In the genomic region with DNA sequence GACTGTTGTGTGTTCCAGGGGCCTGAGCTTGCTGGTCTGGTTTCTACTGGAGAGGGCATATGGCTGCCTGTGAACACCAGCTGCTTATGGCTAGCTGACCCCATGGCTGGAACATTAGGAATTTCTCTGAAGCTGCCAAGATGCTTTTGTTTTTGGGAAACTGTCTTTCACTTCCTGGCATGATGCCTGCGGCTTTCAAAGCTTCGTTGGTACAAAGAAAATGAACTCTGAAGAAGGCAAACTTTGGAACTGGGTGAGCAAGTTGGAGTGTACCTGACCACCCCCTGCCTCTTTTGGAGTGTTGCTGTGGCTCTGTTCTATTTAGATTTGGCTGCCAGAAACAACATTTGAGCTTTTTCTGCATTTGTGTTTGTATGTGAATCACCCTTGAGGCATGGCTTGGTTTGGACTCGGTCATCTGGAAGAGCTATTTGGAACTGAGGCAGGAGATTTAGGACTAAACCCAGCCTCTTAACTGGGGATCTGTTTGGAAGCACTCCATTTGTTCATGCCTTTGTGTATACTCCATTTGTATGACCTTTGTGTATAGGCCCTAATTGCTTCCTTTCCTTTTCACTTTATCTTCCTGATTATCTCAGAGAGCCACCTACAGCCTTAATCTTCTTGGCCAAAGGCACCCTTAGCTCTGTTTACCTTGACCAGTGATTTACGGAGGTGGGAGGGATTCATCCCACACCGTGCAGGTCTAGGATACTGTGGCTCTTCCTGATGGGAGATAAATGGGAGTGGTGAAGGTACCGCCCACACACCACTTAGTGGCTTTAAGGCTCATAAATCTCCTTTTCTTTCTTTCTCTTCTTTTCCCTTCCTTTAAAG, we compare ENCODE assay signal across 12 cellular contexts. TPM values are rescaled to one million over a fixed set of nuclear protein-coding genes. Genes with fewer than 3 reads are reported as not detected.
A peak's percentile ranks its signal among the peaks of the same experiment; 100 is the strongest.
DNase-seq lines count a peak whose midpoint lies in the region; ATAC-seq, FAIRE-seq and TF ChIP-seq lines count a peak whose summit lies in the region.
"Had no signal": no experiment of that assay in that cellular context is flagged by ENCODE, and none has a peak within 500 bp of the region (broad histone marks: within the 10 kb centered on the region; RNA-seq: fewer than 3 reads in every experiment).

No MANE protein-coding gene starts in this region.

- no peak overlapping the region for H3K4me3 ChIP-seq in WERI-Rb-1 (ENCODE audit: low read depth, low read length)
- no peak overlapping the region for H3K4me3 ChIP-seq in hepatocyte
- no peak overlapping the region for H3K4me3 ChIP-seq in stomach

- peaks cover 21% of the 10 kb centered on the region for H3K4me1 ChIP-seq in hepatocyte (ENCODE audit: insufficient read depth)
- peaks cover 17 to 23% (median 20%) of the 10 kb centered on the region in 4 donors for H3K4me1 ChIP-seq in stomach

- peak overlapping the region; percentile 16 for H2AFZ ChIP-seq in hepatocyte

- no peaks in the 10 kb centered on the region for H3K9me2 ChIP-seq in hepatocyte (replicated peaks; ENCODE audit: insufficient read depth)

- TF ChIP-seq CTCF in WERI-Rb-1 (IDR thresholded peaks at IDR 0.05; ENCODE audit: low read depth, low read length) = no peak
- TF ChIP-seq CTCF in hepatocyte (IDR thresholded peaks at IDR 0.05; ENCODE audit: poor library complexity) = no peak
- TF ChIP-seq CTCF in stomach (IDR thresholded peaks at IDR 0.05) = no peak
- TF ChIP-seq CTCF in D721Med (IDR thresholded peaks at IDR 0.05; ENCODE audit: insufficient read depth, missing control alignments) = no peak

- H3K27ac ChIP-seq in WERI-Rb-1 (0 out of 2 replicates have a peak overlapping the region, but pooled peaks have one; percentile 21), hepatocyte (peak overlapping the region; percentile 54), stomach (peak overlapping the region; percentile 23 to 69 (median 61))

- 21% methylated on average over 6 of the region's 6 CpGs for WGBS in hepatocyte (ENCODE audit: low lambda C conversion rate, missing lambda C conversion rate)
- 23 to 36% (median 28%) methylated on average over 6 of the region's 6 CpGs for WGBS in stomach, 5 donors

- H3K36me3 ChIP-seq in WERI-Rb-1 (no peaks in the 10 kb centered on the region), hepatocyte (replicated peaks; ENCODE audit: insufficient read depth, low read depth) (no peaks in the 10 kb centered on the region), stomach (no peaks in the 10 kb centered on the region)

- H3K9me3 ChIP-seq in WERI-Rb-1 (ENCODE audit: severe bottlenecking) (no peaks in the 10 kb centered on the region), hepatocyte (ENCODE audit: low read depth) (no peaks in the 10 kb centered on the region), stomach (no peaks in the 10 kb centered on the region)

- no peak for TF ChIP-seq EP300 in stomach (IDR thresholded peaks at IDR 0.05)

- TF ChIP-seq POLR2A in stomach (IDR thresholded peaks at IDR 0.05) = no peak

- intact Hi-C loops in stomach (cut with DNase I; ENCODE audit: low total_unique reads) = no loop called here

- no peaks in the 10 kb centered on the region for H4K20me1 ChIP-seq in hepatocyte (ENCODE audit: insufficient read depth, poor library complexity, severe bottlenecking)

- ATAC-seq in left lobe of liver (no peak), GM21825 (IDR thresholded peaks at IDR 0.05; ENCODE audit: unreplicated experiment) (no peak), HG02798 (IDR thresholded peaks at IDR 0.05; ENCODE audit: poor library complexity, unreplicated experiment) (no peak)
- ATAC-seq: activated CD8-positive, alpha-beta memory T cell treated with anti-CD3 and anti-CD28 coated beads, Interleukin-2, amount 10 ng/mL, durations not matched to agents 7 days and 5 days had no signal

- peak; percentile 80 for DNase-seq in GM04503 (ENCODE audit: low read depth)
- peak; percentile 70 for DNase-seq in WERI-Rb-1
- peak; percentile 34 for DNase-seq in hepatocyte (ENCODE audit: low spot score)
- no peak for DNase-seq in stomach
- DNase-seq in left lobe of liver (ENCODE audit: low spot score) = no peak
- DNase-seq in D721Med (ENCODE audit: insufficient read length, low spot score) = no peak
- DNase-seq: activated CD8-positive, alpha-beta memory T cell treated with anti-CD3 and anti-CD28 coated beads, Interleukin-2, amount 10 ng/mL, durations not matched to agents 7 days and 5 days; NCI-H524 treated with DMSO at 0.1 percent for 48 hours had no signal

- no peak for FAIRE-seq in D721Med (lab: Jason Lieb, UNC)
- FAIRE-seq: endothelial cell of umbilical vein had no signal

- no peaks in the 10 kb centered on the region for H3K79me2 ChIP-seq in hepatocyte

- H3K27me3 ChIP-seq in WERI-Rb-1 (ENCODE audit: insufficient read depth, low read depth, severe bottlenecking) (no peaks in the 10 kb centered on the region), hepatocyte (no peaks in the 10 kb centered on the region), stomach (no peaks in the 10 kb centered on the region)

- peak overlapping the region; percentile 63 for H3K4me2 ChIP-seq in hepatocyte

RNA-seq across cellular contexts. Expression of a gene that starts 7.2 kb away (rescaled TPM):
- total RNA-seq in hepatocyte (not detected in 2 replicates), stomach (not detected), left lobe of liver (not detected)
- polyA plus RNA-seq in hepatocyte (not detected in 2 replicates), stomach (not detected)
- total RNA-seq: activated CD8-positive, alpha-beta memory T cell treated with anti-CD3 and anti-CD28 coated beads, Interleukin-2, amount 10 ng/mL, durations not matched to agents 7 days and 5 days; endothelial cell of umbilical vein; pulmonary artery endothelial cell had no signal
- polyA plus RNA-seq: endothelial cell of umbilical vein had no signal

RNA-seq across cellular contexts. Expression of a gene that starts 32.3 kb away (rescaled TPM):
- total RNA-seq in hepatocyte (not detected in 2 replicates), stomach (not detected), left lobe of liver (not detected)
- polyA plus RNA-seq in hepatocyte (not detected in 2 replicates), stomach (not detected)
- total RNA-seq: activated CD8-positive, alpha-beta memory T cell treated with anti-CD3 and anti-CD28 coated beads, Interleukin-2, amount 10 ng/mL, durations not matched to agents 7 days and 5 days; endothelial cell of umbilical vein; pulmonary artery endothelial cell had no signal
- polyA plus RNA-seq: endothelial cell of umbilical vein had no signal

RNA-seq across cellular contexts. Expression of a gene that starts 56.7 kb away (rescaled TPM):
- total RNA-seq in hepatocyte (not detected in 2 replicates), stomach (not detected), left lobe of liver (not detected)
- polyA plus RNA-seq in hepatocyte (not detected in 2 replicates), stomach (not detected)
- total RNA-seq: activated CD8-positive, alpha-beta memory T cell treated with anti-CD3 and anti-CD28 coated beads, Interleukin-2, amount 10 ng/mL, durations not matched to agents 7 days and 5 days; endothelial cell of umbilical vein; pulmonary artery endothelial cell had no signal
- polyA plus RNA-seq: endothelial cell of umbilical vein had no signal

Comparison
In these comparisons a context has a peak if more than half of its experiments do, and no peak if none do; other contexts are left out.
1. DNase-seq: peak in GM04503 (single experiment), WERI-Rb-1 (single experiment) and hepatocyte (single experiment); none in stomach (single experiment), left lobe of liver (single experiment) and D721Med (single experiment).
2. Peak in every context shown above with its lines, with median percentiles within 50 percentile points of each other: H3K27ac ChIP-seq.